Comparison of ENCODE assay signal across 23 cellular contexts in the genomic region with DNA sequence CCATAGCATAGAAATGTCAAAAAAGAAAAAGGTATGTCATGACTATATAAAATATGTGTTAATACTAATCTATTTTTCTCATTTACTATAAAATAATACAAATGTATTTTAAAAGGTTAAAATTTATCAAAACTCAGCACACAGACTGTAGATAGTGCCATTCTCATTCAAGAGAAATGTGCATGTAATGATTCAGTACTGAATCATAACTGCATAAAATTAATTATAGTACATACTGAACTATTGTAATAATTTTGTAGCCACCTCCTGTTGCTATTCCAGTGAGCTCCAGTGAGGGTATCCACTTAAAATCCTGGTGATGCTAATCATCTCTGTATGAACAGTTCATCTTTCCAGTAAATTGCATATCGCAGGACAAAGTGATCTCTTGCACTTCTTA.
DNase-seq lines count a peak whose midpoint lies in the region; FAIRE-seq and TF ChIP-seq lines count a peak whose summit lies in the region.
"Had no signal": no experiment of that assay in that cellular context is flagged by ENCODE, and none has a peak within 500 bp of the region (broad histone marks: within the 10 kb centered on the region; RNA-seq: fewer than 3 reads in every experiment).

No MANE protein-coding gene starts in this region.

- H3K79me2 ChIP-seq in GM23248 (ENCODE audit: insufficient read depth), result no peaks in the 10 kb centered on the region

- H4K20me1 ChIP-seq in GM23248 (ENCODE audit: insufficient read depth), result no peaks in the 10 kb centered on the region
- H4K20me1 ChIP-seq: BLaER1 treated with 17β-estradiol and CSF1 and Interleukin-3, amounts not matched to agents 10 nM and 100 nM had no signal

- H3K27ac ChIP-seq in GM23248 (no peak overlapping the region), kidney (ENCODE audit: low read depth in 2 of 2, low read length in 2 of 2) (no peak overlapping the region)
- H3K27ac ChIP-seq: BLaER1 treated with 17β-estradiol and CSF1 and Interleukin-3, amounts not matched to agents 10 nM and 100 nM had no signal

- FAIRE-seq in kidney (lab: Jason Lieb, UNC), result peak; percentile 21
- no peak for FAIRE-seq in D721Med (lab: Jason Lieb, UNC)
- FAIRE-seq: G401.6, GM12891, GM19239, H1, HepG2 had no signal

- H3K9ac ChIP-seq in GM23248 (no peak overlapping the region), kidney (ENCODE audit: low read length in 2 of 2) (no peak overlapping the region)
- H3K9ac ChIP-seq: BLaER1 treated with 17β-estradiol and CSF1 and Interleukin-3, amounts not matched to agents 10 nM and 100 nM had no signal

- no peak overlapping the region for H2AFZ ChIP-seq in GM23248

- H3K9me3 ChIP-seq in GM23248 (ENCODE audit: low read depth) (no peaks in the 10 kb centered on the region), kidney (ENCODE audit: control insufficient read depth in 1 of 2, low read length in 2 of 2) (no peaks in the 10 kb centered on the region)
- H3K9me3 ChIP-seq: BLaER1 treated with 17β-estradiol and CSF1 and Interleukin-3, amounts not matched to agents 10 nM and 100 nM had no signal

- DNase-seq in GM23248, result peak; percentile 7
- peak; percentile 36 for DNase-seq in LHCN-M2 (ENCODE audit: low read depth)
- peak; percentile 9 for DNase-seq in epithelial cell of esophagus (ENCODE audit: low read depth)
- DNase-seq in kidney, result no peak
- DNase-seq in glutamatergic neuron, result no peak
- DNase-seq in RPMI8226, result no peak
- no peak for DNase-seq in D721Med (ENCODE audit: insufficient read length, low spot score)
- DNase-seq: Calu3; CD8-positive, alpha-beta T cell; DMS 273 treated with DMSO at 0.1 percent for 48 hours; DMS53; DND-41; EL; H9; KG1 had no signal

- TF ChIP-seq CTCF in epithelial cell of esophagus (IDR thresholded peaks at IDR 0.05; ENCODE audit: insufficient read depth, low read depth, low read length, missing control alignments), result no peak
- TF ChIP-seq CTCF in kidney (IDR thresholded peaks at IDR 0.05; ENCODE audit: borderline replicate concordance, extremely low read depth, insufficient read depth), result no peak
- TF ChIP-seq CTCF in glutamatergic neuron (IDR thresholded peaks at IDR 0.05; ENCODE audit: partially characterized antibody, unreplicated experiment), result no peak
- no peak for TF ChIP-seq CTCF in D721Med (IDR thresholded peaks at IDR 0.05; ENCODE audit: insufficient read depth, missing control alignments)

- no peak overlapping the region for H3K27ac Mint-ChIP-seq in glutamatergic neuron (ENCODE audit: unreplicated experiment)
- H3K27ac Mint-ChIP-seq: B cell; CD8-positive, alpha-beta T cell; H9; IgD-negative memory B cell had no signal

- H3K9me2 ChIP-seq in GM23248 (ENCODE audit: insufficient read depth), result no peaks in the 10 kb centered on the region

- no peaks in the 10 kb centered on the region for H3F3A ChIP-seq in GM23248 (ENCODE audit: insufficient read depth)

- H3K36me3 Mint-ChIP-seq in glutamatergic neuron (ENCODE audit: unreplicated experiment), result no peaks in the 10 kb centered on the region
- H3K36me3 Mint-ChIP-seq: CD8-positive, alpha-beta T cell; IgD-negative memory B cell had no signal

- H3K27me3 ChIP-seq in GM23248 (replicated peaks; ENCODE audit: insufficient read depth), result no peaks in the 10 kb centered on the region
- H3K27me3 ChIP-seq: BLaER1 treated with 17β-estradiol and CSF1 and Interleukin-3, amounts not matched to agents 10 nM and 100 nM had no signal

- H3K4me1 ChIP-seq in GM23248 (ENCODE audit: insufficient read depth) (no peaks in the 10 kb centered on the region), kidney (ENCODE audit: control insufficient read depth in 1 of 2, insufficient read depth in 1 of 2, low read depth in 1 of 2, low read length in 2 of 2) (no peaks in the 10 kb centered on the region)
- H3K4me1 ChIP-seq: BLaER1 treated with 17β-estradiol and CSF1 and Interleukin-3, amounts not matched to agents 10 nM and 100 nM had no signal

- no peak overlapping the region for H3K4me2 ChIP-seq in GM23248 (ENCODE audit: unreplicated experiment)
- H3K4me2 ChIP-seq: BLaER1 treated with 17β-estradiol and CSF1 and Interleukin-3, amounts not matched to agents 10 nM and 100 nM had no signal

- no peaks in the 10 kb centered on the region for H3K9me3 Mint-ChIP-seq in glutamatergic neuron (ENCODE audit: unreplicated experiment)
- H3K9me3 Mint-ChIP-seq: H9 had no signal

- WGBS in GM23248 (ENCODE audit: low coverage in 1 of 2, low lambda C conversion rate in 2 of 2, missing lambda C conversion rate in 2 of 2), 2 experiments, result 53 to 69% methylated on average over 1 of the region's 1 CpG

- no peak overlapping the region for H3K4me3 Mint-ChIP-seq in glutamatergic neuron (ENCODE audit: unreplicated experiment)
- H3K4me3 Mint-ChIP-seq: B cell; CD8-positive, alpha-beta T cell; H9; IgD-negative memory B cell had no signal

- H3K4me3 ChIP-seq in GM23248 (no peak overlapping the region), epithelial cell of esophagus (ENCODE audit: low read length) (no peak overlapping the region), kidney (ENCODE audit: low read length in 2 of 2) (no peak overlapping the region)
- H3K4me3 ChIP-seq: BLaER1 treated with 17β-estradiol and CSF1 and Interleukin-3, amounts not matched to agents 10 nM and 100 nM had no signal

- H3K27me3 Mint-ChIP-seq in glutamatergic neuron (ENCODE audit: unreplicated experiment), result no peaks in the 10 kb centered on the region
- H3K27me3 Mint-ChIP-seq: B cell, IgD-negative memory B cell had no signal

- no peaks in the 10 kb centered on the region for H3K36me3 ChIP-seq in GM23248 (ENCODE audit: low read depth)
- H3K36me3 ChIP-seq in kidney (ENCODE audit: control insufficient read depth in 1 of 2, insufficient read depth in 2 of 2, low read length in 2 of 2), result no peaks in the 10 kb centered on the region
- H3K36me3 ChIP-seq: BLaER1 treated with 17β-estradiol and CSF1 and Interleukin-3, amounts not matched to agents 10 nM and 100 nM had no signal

- intact Hi-C loops in kidney (cut with DNase I), result no loop called here

- in situ Hi-C loops in GM23248 (cut with MboI), result no loop called here

- no peaks in the 10 kb centered on the region for H3K4me1 Mint-ChIP-seq in glutamatergic neuron (ENCODE audit: low read depth, unreplicated experiment)
- H3K4me1 Mint-ChIP-seq: B cell, IgD-negative memory B cell had no signal

Comparison
In these comparisons a context has a peak if more than half of its experiments do, and no peak if none do; other contexts are left out.
1. DNase-seq: peak in GM23248 (single experiment), LHCN-M2 (single experiment) and epithelial cell of esophagus (single experiment); none in kidney (single experiment), glutamatergic neuron (single experiment), RPMI8226 (single experiment) and D721Med (single experiment).